In genomic region chr2:156435392-156435724, GRCh38 we compare ENCODE assay signal across 9 cellular contexts. TPM values are rescaled to one million over a fixed set of nuclear protein-coding genes. Genes with fewer than 3 reads are reported as not detected.
A peak's percentile ranks its signal among the peaks of the same experiment; 100 is the strongest.
DNase-seq lines count a peak whose midpoint lies in the region; ATAC-seq, FAIRE-seq and TF ChIP-seq lines count a peak whose summit lies in the region.
"Had no signal": no experiment of that assay in that cellular context is flagged by ENCODE, and none has a peak within 500 bp of the region (broad histone marks: within the 10 kb centered on the region; RNA-seq: fewer than 3 reads in every experiment).

No MANE protein-coding gene starts in this region.

- H3K4me3 Mint-ChIP-seq in CD4-positive, alpha-beta T cell, result peak overlapping the region; percentile 81
- H3K4me3 Mint-ChIP-seq in astrocyte (ENCODE audit: unreplicated experiment), result peak overlapping the region; percentile 75

- DNase-seq in CD4-positive, alpha-beta T cell, result no peak
- DNase-seq in astrocyte (ENCODE audit: low read depth) (no peak), kidney epithelial cell (ENCODE audit: low read depth) (no peak), thoracic aorta (ENCODE audit: low spot score) (no peak), GF-D8 (lab: John Stamatoyannopoulos, UW) (no peak), GM20000 (ENCODE audit: low spot score) (no peak)
- no peak for DNase-seq in stimulated activated CD4-positive, alpha-beta T cell treated with anti-CD3 and anti-CD28 coated beads, Interleukin-4, amount 100 ng/mL, for 24 hours

- peak; percentile 11 for ATAC-seq in CD4-positive, alpha-beta T cell (ENCODE audit: poor library complexity)
- ATAC-seq in HG03095 (IDR thresholded peaks at IDR 0.05; ENCODE audit: unreplicated experiment) (peak; percentile 0), thoracic aorta (ENCODE audit: insufficient number of reproducible peaks, low FRiP score, low read depth) (no peak)

- no peaks in the 10 kb centered on the region for H3K36me3 ChIP-seq in astrocyte (ENCODE audit: insufficient read depth, low read length)
- H3K36me3 ChIP-seq in kidney epithelial cell (ENCODE audit: control insufficient read depth, insufficient read depth, low read length), result no peaks in the 10 kb centered on the region
- H3K36me3 ChIP-seq in thoracic aorta, result no peaks in the 10 kb centered on the region

- H3K36me3 Mint-ChIP-seq in CD4-positive, alpha-beta T cell (ENCODE audit: low read depth), result peaks cover 6% of the 10 kb centered on the region
- no peaks in the 10 kb centered on the region for H3K36me3 Mint-ChIP-seq in astrocyte (ENCODE audit: low read depth, unreplicated experiment)

- peak overlapping the region; percentile 78 for H3K27ac Mint-ChIP-seq in CD4-positive, alpha-beta T cell
- H3K27ac Mint-ChIP-seq in astrocyte (ENCODE audit: unreplicated experiment), result peak overlapping the region; percentile 82

- H3K4me1 Mint-ChIP-seq in CD4-positive, alpha-beta T cell (ENCODE audit: low read depth), result peaks cover 33% of the 10 kb centered on the region
- peaks cover 32% of the 10 kb centered on the region for H3K4me1 Mint-ChIP-seq in astrocyte (ENCODE audit: low read depth, unreplicated experiment)

- no peaks in the 10 kb centered on the region for H3K9me3 ChIP-seq in CD4-positive, alpha-beta T cell (ENCODE audit: control insufficient read depth, low read length)
- H3K9me3 ChIP-seq in astrocyte (ENCODE audit: insufficient read depth, low read depth, low read length) (no peaks in the 10 kb centered on the region), thoracic aorta (no peaks in the 10 kb centered on the region)

- peak overlapping the region; percentile 32 for H3K27ac ChIP-seq in CD4-positive, alpha-beta T cell (ENCODE audit: low read depth, low read length)
- peak overlapping the region; percentile 89 for H3K27ac ChIP-seq in astrocyte (ENCODE audit: low read depth, low read length)
- H3K27ac ChIP-seq in thoracic aorta, result peak overlapping the region; percentile 98

- H3K4me1 ChIP-seq in astrocyte (ENCODE audit: insufficient read depth, low read length) (peaks cover 32% of the 10 kb centered on the region), thoracic aorta (ENCODE audit: control insufficient read depth in 1 of 2, low read depth in 2 of 2) (peaks cover 24 to 39% of the 10 kb centered on the region in 2 donors)

- POLR2A ChIA-PET in CD4-positive, alpha-beta T cell (lab: Charles Lee), result interaction anchor here (0.6 to 4.6 kb wide), 6 partner anchors 29 to 104 kb away, joined by 3 to 50 read pairs (median 3); partner anchors contain the start of gene NR4A2

- no peak for FAIRE-seq in astrocyte (lab: Jason Lieb, UNC)
- FAIRE-seq: islet of Langerhans had no signal

- CTCF ChIA-PET in CD4-positive, alpha-beta T cell (lab: Charles Lee), result no interaction called here

- H3K9me3 Mint-ChIP-seq in CD4-positive, alpha-beta T cell, result no peaks in the 10 kb centered on the region
- H3K9me3 Mint-ChIP-seq in astrocyte (ENCODE audit: unreplicated experiment), result peaks cover 1% of the 10 kb centered on the region

- peaks cover 24% of the 10 kb centered on the region for H3K79me2 ChIP-seq in astrocyte (ENCODE audit: insufficient read depth, low read length)

- no peak for TF ChIP-seq CTCF in CD4-positive, alpha-beta T cell (IDR thresholded peaks at IDR 0.05)
- TF ChIP-seq CTCF in astrocyte (IDR thresholded peaks at IDR 0.05; ENCODE audit: insufficient read depth, low read depth, low read length), result no peak
- TF ChIP-seq CTCF in kidney epithelial cell (IDR thresholded peaks at IDR 0.05; ENCODE audit: insufficient read depth, low read length, poor library complexity, severe bottlenecking), result no peak
- TF ChIP-seq CTCF in thoracic aorta (IDR thresholded peaks at IDR 0.05), result no peak
- TF ChIP-seq CTCF in GM20000 (IDR thresholded peaks at IDR 0.05; ENCODE audit: extremely low read depth, missing control alignments), result no peak

- peak overlapping the region; percentile 86 for H2AFZ ChIP-seq in astrocyte (ENCODE audit: low read depth, low read length)

- no peaks in the 10 kb centered on the region for H3K27me3 ChIP-seq in CD4-positive, alpha-beta T cell (ENCODE audit: control insufficient read depth, insufficient read depth, low read length)
- H3K27me3 ChIP-seq in astrocyte (ENCODE audit: insufficient read depth, low read length) (no peaks in the 10 kb centered on the region), kidney epithelial cell (ENCODE audit: control insufficient read depth, insufficient read depth, low read length) (no peaks in the 10 kb centered on the region), thoracic aorta (replicated peaks; ENCODE audit: insufficient read depth) (no peaks in the 10 kb centered on the region)

- H3K27me3 Mint-ChIP-seq in CD4-positive, alpha-beta T cell, result no peaks in the 10 kb centered on the region
- no peaks in the 10 kb centered on the region for H3K27me3 Mint-ChIP-seq in astrocyte (ENCODE audit: low read depth, unreplicated experiment)

- peak overlapping the region; percentile 66 for H3K4me3 ChIP-seq in astrocyte (ENCODE audit: insufficient read depth, low read depth, low read length)
- H3K4me3 ChIP-seq in kidney epithelial cell (ENCODE audit: low read depth, low read length), result peak overlapping the region; percentile 62
- peak overlapping the region; percentile 93 for H3K4me3 ChIP-seq in thoracic aorta

- H3K4me2 ChIP-seq in astrocyte (ENCODE audit: low read length), result peak overlapping the region; percentile 91

- H3K9ac ChIP-seq in astrocyte (ENCODE audit: low read length), result peak overlapping the region; percentile 92

- no peaks in the 10 kb centered on the region for H4K20me1 ChIP-seq in astrocyte (ENCODE audit: insufficient read depth, low read length)

- intact Hi-C loops in CD4-positive, alpha-beta T cell (cut with DNase I, micrococcal nuclease), result loop anchor here (5.0 kb wide), 2 partner anchors 88 to 103 kb away; partner anchors contain the start of gene NR4A2 (in 1 of the 2)

RNA-seq across cellular contexts. Expression of gene GPD2, which starts 0.8 kb away (rescaled TPM):
- 1 to 10 TPM; 6.2 to 6.7 TPM for total RNA-seq in CD4-positive, alpha-beta T cell
- 27.5 and 29.0 TPM in 2 replicates for total RNA-seq in astrocyte
- total RNA-seq in kidney epithelial cell, result 19.1 and 22.4 TPM in 2 replicates
- total RNA-seq in thoracic aorta, result 10 to 100 TPM; 13.7 to 31.7 TPM

Comparison
In these comparisons a context has a peak if more than half of its experiments do, and no peak if none do; other contexts are left out.
1. H3K27ac ChIP-seq: peak in every context shown above with its lines; median percentile 98 in thoracic aorta; 89 in astrocyte; 32 in CD4-positive, alpha-beta T cell.